In genomic region chr20:62951143-62951895, GRCh38 we compare ENCODE assay signal across 21 cellular contexts. TPM values are rescaled to one million over a fixed set of nuclear protein-coding genes. Genes with fewer than 3 reads are reported as not detected.
DNase-seq lines count a peak whose midpoint lies in the region; ATAC-seq and TF ChIP-seq lines count a peak whose summit lies in the region.
"Had no signal": no experiment of that assay in that cellular context is flagged by ENCODE, and none has a peak within 500 bp of the region (broad histone marks: within the 10 kb centered on the region; RNA-seq: fewer than 3 reads in every experiment).

No MANE protein-coding gene starts in this region.

- no peaks in the 10 kb centered on the region for H3K27me3 Mint-ChIP-seq in activated CD4-positive, alpha-beta memory T cell treated with anti-CD3 and anti-CD28 coated beads, Interleukin-2, amount 10 ng/mL, durations not matched to agents 7 days and 5 days
- H3K27me3 Mint-ChIP-seq in activated CD4-positive, alpha-beta memory T cell treated with anti-CD3 and anti-CD28 coated beads for 36 hours: no peaks in the 10 kb centered on the region
- no peaks in the 10 kb centered on the region for H3K27me3 Mint-ChIP-seq in IgD-negative memory B cell
- no peaks in the 10 kb centered on the region for H3K27me3 Mint-ChIP-seq in dendritic cell treated with granulocyte-macrophage colony-stimulating factor and Interleukin-4, amounts not matched to agents 40 ng/mL and 50 ng/mL, for 4 days

- no peak overlapping the region for H3K4me3 Mint-ChIP-seq in activated CD4-positive, alpha-beta memory T cell treated with anti-CD3 and anti-CD28 coated beads, Interleukin-2, amount 10 ng/mL, durations not matched to agents 7 days and 5 days
- H3K4me3 Mint-ChIP-seq in activated CD4-positive, alpha-beta memory T cell treated with anti-CD3 and anti-CD28 coated beads for 36 hours: no peak overlapping the region
- peak overlapping the region in 2 of 4 donors; percentile 51 to 52 for H3K4me3 Mint-ChIP-seq in IgD-negative memory B cell
- peak overlapping the region; percentile 2 for H3K4me3 Mint-ChIP-seq in dendritic cell treated with granulocyte-macrophage colony-stimulating factor and Interleukin-4, amounts not matched to agents 40 ng/mL and 50 ng/mL, for 4 days

- intact Hi-C loops in activated CD4-positive, alpha-beta memory T cell treated with anti-CD3 and anti-CD28 coated beads for 36 hours (cut with micrococcal nuclease): no loop called here
- intact Hi-C loops in dendritic cell treated with granulocyte-macrophage colony-stimulating factor and Interleukin-4, amounts not matched to agents 40 ng/mL and 50 ng/mL, for 4 days (cut with micrococcal nuclease): loop anchor here (5.0 kb wide), 1 partner anchor 89 kb away; the partner anchor contains the start of gene TCFL5

- H3K27me3 ChIP-seq in osteoblast (ENCODE audit: insufficient read depth, low read length): no peaks in the 10 kb centered on the region
- peaks cover 5% of the 10 kb centered on the region for H3K27me3 ChIP-seq in foreskin keratinocyte
- H3K27me3 ChIP-seq: cardiac muscle cell, upper lobe of left lung had no signal

- TF ChIP-seq CTCF in osteoblast (IDR thresholded peaks at IDR 0.05; ENCODE audit: extremely low read depth, low read depth, low read length) (no peak), foreskin keratinocyte (conservative IDR thresholded peaks at IDR 0.05) (no peak)

- CTCF ChIA-PET in activated CD4-positive, alpha-beta memory T cell treated with anti-CD3 and anti-CD28 coated beads, Interleukin-2, amount 10 ng/mL, durations not matched to agents 7 days and 5 days (lab: Charles Lee): no interaction called here
- CTCF ChIA-PET in activated CD4-positive, alpha-beta memory T cell treated with anti-CD3 and anti-CD28 coated beads for 36 hours (lab: Charles Lee): no interaction called here

- ATAC-seq in foreskin keratinocyte: no peak

- peaks cover 44% of the 10 kb centered on the region for H3K36me3 Mint-ChIP-seq in activated CD4-positive, alpha-beta memory T cell treated with anti-CD3 and anti-CD28 coated beads, Interleukin-2, amount 10 ng/mL, durations not matched to agents 7 days and 5 days (ENCODE audit: low read depth)
- H3K36me3 Mint-ChIP-seq in activated CD4-positive, alpha-beta memory T cell treated with anti-CD3 and anti-CD28 coated beads for 36 hours: peaks cover 23% of the 10 kb centered on the region
- H3K36me3 Mint-ChIP-seq in IgD-negative memory B cell: peaks cover 3% of the 10 kb centered on the region
- peaks cover 54% of the 10 kb centered on the region for H3K36me3 Mint-ChIP-seq in dendritic cell treated with granulocyte-macrophage colony-stimulating factor and Interleukin-4, amounts not matched to agents 40 ng/mL and 50 ng/mL, for 4 days (ENCODE audit: low read depth)

- POLR2A ChIA-PET in activated CD4-positive, alpha-beta memory T cell treated with anti-CD3 and anti-CD28 coated beads, Interleukin-2, amount 10 ng/mL, durations not matched to agents 7 days and 5 days (lab: Charles Lee): no interaction called here
- POLR2A ChIA-PET in activated CD4-positive, alpha-beta memory T cell treated with anti-CD3 and anti-CD28 coated beads for 36 hours (lab: Charles Lee): interaction anchor here (0.5 kb wide), 1 partner anchor 68 kb away, joined by 4 read pairs; no protein-coding TSS in a partner anchor

- H4K20me1 ChIP-seq in osteoblast (ENCODE audit: insufficient read depth, low read length): peaks cover 19% of the 10 kb centered on the region

- H3K79me2 ChIP-seq in osteoblast (ENCODE audit: insufficient read depth, low read length): peaks cover 53% of the 10 kb centered on the region

- no peaks in the 10 kb centered on the region for H3K9me3 ChIP-seq in osteoblast (ENCODE audit: low read depth, low read length)
- H3K9me3 ChIP-seq: upper lobe of left lung had no signal

- H3K27ac ChIP-seq in osteoblast (ENCODE audit: low read depth, low read length): no peak overlapping the region
- no peak overlapping the region for H3K27ac ChIP-seq in foreskin keratinocyte
- H3K27ac ChIP-seq: cardiac muscle cell had no signal

- H3K4me2 ChIP-seq in osteoblast (ENCODE audit: insufficient read depth, low read length): peak overlapping the region; percentile 23

- H3K36me3 ChIP-seq in osteoblast (ENCODE audit: insufficient read depth, low read length): peaks cover 48% of the 10 kb centered on the region

- H3K9me3 Mint-ChIP-seq in activated CD4-positive, alpha-beta memory T cell treated with anti-CD3 and anti-CD28 coated beads, Interleukin-2, amount 10 ng/mL, durations not matched to agents 7 days and 5 days: peaks cover 3% of the 10 kb centered on the region
- H3K9me3 Mint-ChIP-seq in activated CD4-positive, alpha-beta memory T cell treated with anti-CD3 and anti-CD28 coated beads for 36 hours: peaks cover 6% of the 10 kb centered on the region
- no peaks in the 10 kb centered on the region for H3K9me3 Mint-ChIP-seq in IgD-negative memory B cell
- H3K9me3 Mint-ChIP-seq in dendritic cell treated with granulocyte-macrophage colony-stimulating factor and Interleukin-4, amounts not matched to agents 40 ng/mL and 50 ng/mL, for 4 days: peaks cover 9% of the 10 kb centered on the region

- DNase-seq in activated CD4-positive, alpha-beta memory T cell treated with anti-CD3 and anti-CD28 coated beads, Interleukin-2, amount 10 ng/mL, durations not matched to agents 7 days and 5 days: no peak
- no peak for DNase-seq in activated CD4-positive, alpha-beta memory T cell treated with anti-CD3 and anti-CD28 coated beads for 36 hours
- peak; percentile 64 for DNase-seq in osteoblast (ENCODE audit: insufficient read length, low spot score, missing footprints)
- DNase-seq in foreskin keratinocyte: no peak
- DNase-seq in NCI-H1930 (lab: John Stamatoyannopoulos, UW): no peak
- DNase-seq in NCI-H526 (lab: John Stamatoyannopoulos, UW): no peak
- DNase-seq: activated CD4-positive, CD25-positive, alpha-beta regulatory T cell treated with anti-CD3 and anti-CD28 coated beads, Interleukin-2, amount 50 U/mL, for 72 hours; activated T-cell treated with anti-CD3 and anti-CD28 coated beads, Interleukin-2, amount 50 U/mL, for 1 hour; effector CD8-positive, alpha-beta T cell; EL; left colon; NCI-H146; NCI-H2227 treated with DMSO at 0.1 percent for 48 hours; SHP77; small intestine had no signal

- H3K4me1 ChIP-seq in osteoblast (ENCODE audit: insufficient read depth, low read length): peaks cover 21% of the 10 kb centered on the region
- no peaks in the 10 kb centered on the region for H3K4me1 ChIP-seq in foreskin keratinocyte

- no peak overlapping the region for H2AFZ ChIP-seq in osteoblast (ENCODE audit: low read length)

- peaks cover 29% of the 10 kb centered on the region for H3K4me1 Mint-ChIP-seq in activated CD4-positive, alpha-beta memory T cell treated with anti-CD3 and anti-CD28 coated beads, Interleukin-2, amount 10 ng/mL, durations not matched to agents 7 days and 5 days
- peaks cover 19% of the 10 kb centered on the region for H3K4me1 Mint-ChIP-seq in activated CD4-positive, alpha-beta memory T cell treated with anti-CD3 and anti-CD28 coated beads for 36 hours (ENCODE audit: low read depth)
- peaks cover 9 to 14% (median 9%) of the 10 kb centered on the region in 3 donors for H3K4me1 Mint-ChIP-seq in IgD-negative memory B cell
- peaks cover 64% of the 10 kb centered on the region for H3K4me1 Mint-ChIP-seq in dendritic cell treated with granulocyte-macrophage colony-stimulating factor and Interleukin-4, amounts not matched to agents 40 ng/mL and 50 ng/mL, for 4 days (ENCODE audit: low read depth)

- peak overlapping the region; percentile 18 for H3K27ac Mint-ChIP-seq in activated CD4-positive, alpha-beta memory T cell treated with anti-CD3 and anti-CD28 coated beads, Interleukin-2, amount 10 ng/mL, durations not matched to agents 7 days and 5 days
- H3K27ac Mint-ChIP-seq in activated CD4-positive, alpha-beta memory T cell treated with anti-CD3 and anti-CD28 coated beads for 36 hours: no peak overlapping the region
- H3K27ac Mint-ChIP-seq in IgD-negative memory B cell: peak overlapping the region in 2 of 3 donors; percentile 12 to 35
- peak overlapping the region; percentile 88 for H3K27ac Mint-ChIP-seq in dendritic cell treated with granulocyte-macrophage colony-stimulating factor and Interleukin-4, amounts not matched to agents 40 ng/mL and 50 ng/mL, for 4 days

- H3K4me3 ChIP-seq in osteoblast (ENCODE audit: insufficient read depth, low read length): no peak overlapping the region
- H3K4me3 ChIP-seq: cardiac muscle cell had no signal

RNA-seq across cellular contexts. Expression of gene SLC17A9, which starts 1.2 kb away (rescaled TPM):
- total RNA-seq in activated CD4-positive, alpha-beta memory T cell treated with anti-CD3 and anti-CD28 coated beads, Interleukin-2, amount 10 ng/mL, durations not matched to agents 7 days and 5 days: 1 to 10 TPM; 4.7 to 5.8 TPM
- total RNA-seq in activated CD4-positive, alpha-beta memory T cell treated with anti-CD3 and anti-CD28 coated beads for 36 hours: 1 to 10 TPM; 9.5 to 9.7 TPM
- 4.1 TPM for polyA plus RNA-seq in IgD-negative memory B cell
- 5.6 and 6.5 TPM in 2 replicates for total RNA-seq in osteoblast
- total RNA-seq in foreskin keratinocyte: 0.25 and 0.34 TPM in 2 replicates
- 0.29 and 0.33 TPM in 2 replicates for polyA plus RNA-seq in foreskin keratinocyte

RNA-seq across cellular contexts. Expression of gene GID8, which starts 13.4 kb away (rescaled TPM):
- total RNA-seq in activated CD4-positive, alpha-beta memory T cell treated with anti-CD3 and anti-CD28 coated beads, Interleukin-2, amount 10 ng/mL, durations not matched to agents 7 days and 5 days: 10 to 100 TPM; 31.9 to 32.8 TPM
- 10 to 100 TPM; 33.9 to 34.8 TPM for total RNA-seq in activated CD4-positive, alpha-beta memory T cell treated with anti-CD3 and anti-CD28 coated beads for 36 hours
- polyA plus RNA-seq in IgD-negative memory B cell: 12.1 TPM
- total RNA-seq in osteoblast: 34.4 and 37.1 TPM in 2 replicates
- total RNA-seq in foreskin keratinocyte: 25.5 and 26.9 TPM in 2 replicates
- 16.2 and 18.2 TPM in 2 replicates for polyA plus RNA-seq in foreskin keratinocyte

RNA-seq across cellular contexts. Expression of gene DIDO1, which starts 25.0 kb away (rescaled TPM):
- 10 to 100 TPM; 62.2 to 66.2 TPM for total RNA-seq in activated CD4-positive, alpha-beta memory T cell treated with anti-CD3 and anti-CD28 coated beads, Interleukin-2, amount 10 ng/mL, durations not matched to agents 7 days and 5 days
- 10 to 100 TPM; 46.6 to 48.4 TPM for total RNA-seq in activated CD4-positive, alpha-beta memory T cell treated with anti-CD3 and anti-CD28 coated beads for 36 hours
- 42.8 TPM for polyA plus RNA-seq in IgD-negative memory B cell
- 44.8 and 46.3 TPM in 2 replicates for total RNA-seq in osteoblast
- total RNA-seq in foreskin keratinocyte: 34.0 and 34.2 TPM in 2 replicates
- polyA plus RNA-seq in foreskin keratinocyte: 11.0 and 12.3 TPM in 2 replicates

RNA-seq across cellular contexts. Expression of gene BHLHE23, which starts 55.4 kb away (rescaled TPM):
- not detected for total RNA-seq in activated CD4-positive, alpha-beta memory T cell treated with anti-CD3 and anti-CD28 coated beads, Interleukin-2, amount 10 ng/mL, durations not matched to agents 7 days and 5 days
- total RNA-seq in activated CD4-positive, alpha-beta memory T cell treated with anti-CD3 and anti-CD28 coated beads for 36 hours: not detected
- polyA plus RNA-seq in IgD-negative memory B cell (not detected), foreskin keratinocyte (not detected in 2 replicates)
- total RNA-seq in osteoblast (not detected in 2 replicates), foreskin keratinocyte (not detected in 2 replicates)
- total RNA-seq: cardiac muscle cell; left colon; T-helper 2 cell treated with Interferon-gamma antibody and Interleukin-4, amounts not matched to agents 100 ng/mL and 5 ng/mL, for 36 hours; upper lobe of left lung had no signal
- polyA plus RNA-seq: adipose tissue, cardiac muscle cell, small intestine had no signal
